8 cellular contexts compared by ENCODE assay signal in the genomic region with DNA sequence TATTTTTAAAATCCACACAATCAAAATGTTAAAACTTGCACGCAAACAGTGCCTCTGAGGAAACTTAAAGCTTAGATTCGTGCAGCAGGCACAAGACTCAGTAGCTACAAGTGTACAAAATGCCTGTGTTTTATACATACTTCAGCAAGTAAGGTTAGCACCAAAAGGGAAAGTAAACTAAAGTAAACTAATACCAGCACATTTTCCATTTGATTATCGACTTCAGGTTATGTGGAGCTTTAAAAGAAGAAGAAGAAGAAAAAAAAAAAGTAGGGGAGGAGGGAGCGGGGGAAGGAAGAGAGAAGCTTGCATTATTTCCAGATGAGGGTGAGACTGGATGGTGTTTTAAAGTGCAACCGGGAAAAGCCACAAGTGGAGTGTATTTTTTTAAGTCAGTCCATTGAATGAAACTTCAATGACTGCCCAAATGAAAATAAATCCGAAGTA. TPM values are rescaled to one million over a fixed set of nuclear protein-coding genes. Genes with fewer than 3 reads are reported as not detected.
DNase-seq lines count a peak whose midpoint lies in the region; ATAC-seq, FAIRE-seq and TF ChIP-seq lines count a peak whose summit lies in the region.

No MANE protein-coding gene starts in this region.

- H3K9me2 ChIP-seq in PC-3 (replicated peaks; ENCODE audit: low read length), result no peaks in the 10 kb centered on the region

- DNase-seq in A549 (ENCODE audit: low read depth in 1 of 2, low spot score in 1 of 2), result no peak
- DNase-seq in GM18507 (ENCODE audit: extremely low spot score, insufficient read length, low read depth), result no peak
- DNase-seq in PC-3, result no peak
- no peak for DNase-seq in mucosa of descending colon
- no peak for DNase-seq in NCI-H1105 (lab: John Stamatoyannopoulos, UW)
- DNase-seq in SHP77 treated with DMSO at 0.1 percent for 48 hours (lab: John Stamatoyannopoulos, UW), result no peak
- no peak for DNase-seq in NCI-H82 (lab: John Stamatoyannopoulos, UW)

- TF ChIP-seq POLR2A in A549 (IDR thresholded peaks at IDR 0.05; ENCODE audit: low read length), result no peak

- H3K9me3 ChIP-seq in A549 (no peaks in the 10 kb centered on the region), PC-3 (ENCODE audit: low read length) (no peaks in the 10 kb centered on the region), duodenal mucosa (ENCODE audit: control insufficient read depth in 1 of 2, low read length in 2 of 2) (no peaks in the 10 kb centered on the region), mucosa of descending colon (no peaks in the 10 kb centered on the region)

- H3K9ac ChIP-seq in PC-3 (ENCODE audit: low read length) (peak overlapping the region; percentile 41; the same call in 1 of the 2 replicates), duodenal mucosa (ENCODE audit: low read depth in 1 of 2, low read length in 2 of 2) (peak overlapping the region; percentile 32 to 58)

- ATAC-seq in A549 (peak; percentile 35 to 49; a peak in 4 of 6 replicates), PC-3 (peak; percentile 18; the same call in 1 of the 2 replicates), mucosa of descending colon (peak; percentile 20)

- H3K79me2 ChIP-seq in PC-3 (ENCODE audit: low read length), result peaks cover 8% of the 10 kb centered on the region; the same call in 1 of the 2 replicates

- H3K4me2 ChIP-seq in A549, result peak overlapping the region; percentile 100
- peak overlapping the region; percentile 89 for H3K4me2 ChIP-seq in PC-3 (ENCODE audit: low read length)

- no peak for FAIRE-seq in A549 (lab: Jason Lieb, UNC)
- FAIRE-seq in GM18507 (lab: Jason Lieb, UNC), result peak; percentile 15

- H3K4me3 ChIP-seq in A549 (peak overlapping the region; percentile 65), PC-3 (ENCODE audit: low read length) (peak overlapping the region; percentile 79), duodenal mucosa (ENCODE audit: low read depth in 1 of 2, low read length in 2 of 2) (peak overlapping the region; percentile 72 to 95), mucosa of descending colon (no peak overlapping the region)

- TF ChIP-seq RAD21 in A549 (conservative IDR thresholded peaks at IDR 0.05 in 1 of 2, IDR thresholded peaks at IDR 0.05 in 1 of 2), result no peak

- TF ChIP-seq EP300 in A549 (IDR thresholded peaks at IDR 0.05), result no peak

- H2AFZ ChIP-seq in PC-3 (ENCODE audit: low read length), result peak overlapping the region; percentile 86

- no TSS peak for BruUV-seq in PC-3 (replicated peaks; lab: Mats Ljungman, UMichigan)

- H3K27me3 ChIP-seq in PC-3 (ENCODE audit: low read length) (no peaks in the 10 kb centered on the region), duodenal mucosa (ENCODE audit: control insufficient read depth in 1 of 2, insufficient read depth in 2 of 2, low read length in 2 of 2) (no peaks in the 10 kb centered on the region)

- H4K20me1 ChIP-seq in PC-3 (ENCODE audit: low read length), result no peaks in the 10 kb centered on the region

- 0% methylated on average over 6 of the region's 6 CpGs for WGBS in A549 (ENCODE audit: missing lambda C conversion rate)

- H3K4me1 ChIP-seq in A549 (peaks cover 22% of the 10 kb centered on the region; the same call in 2 of the 3 replicates), PC-3 (ENCODE audit: insufficient read depth, low read length) (peaks cover 7% of the 10 kb centered on the region; the same call in 1 of the 2 replicates), duodenal mucosa (ENCODE audit: control insufficient read depth in 1 of 2, insufficient read depth in 2 of 2, low read length in 2 of 2) (peaks cover 5 to 18% of the 10 kb centered on the region in 2 donors), mucosa of descending colon (ENCODE audit: low read depth) (peaks cover 17% of the 10 kb centered on the region)

- intact Hi-C loops in PC-3 (cut with micrococcal nuclease), result loop anchor here (5.0 kb wide), 1 partner anchor 265 kb away; no protein-coding TSS in a partner anchor
- intact Hi-C loops in mucosa of descending colon (cut with DNase I, micrococcal nuclease), result loop anchor here (2.0 to 10.0 kb wide), 5 partner anchors 380 to 848 kb away; no protein-coding TSS in a partner anchor

- POLR2A ChIA-PET in A549 (lab: Yijun Ruan, JAX) (interaction anchor here (0.7 to 4.4 kb wide), 4 partner anchors 204 to 671 kb away, joined by 3 to 22 read pairs (median 4); no protein-coding TSS in a partner anchor), PC-3 (lab: Charles Lee; ENCODE audit: unreplicated experiment) (no interaction called here)

- no peaks in the 10 kb centered on the region for H3F3A ChIP-seq in PC-3 (ENCODE audit: low read length, unreplicated experiment)

- TF ChIP-seq CTCF in A549 (IDR thresholded peaks at IDR 0.05) (no peak), PC-3 (conservative IDR thresholded peaks at IDR 0.05; ENCODE audit: low read depth, low read length) (no peak), mucosa of descending colon (IDR thresholded peaks at IDR 0.05) (no peak)

- CTCF ChIA-PET in A549 (lab: Yijun Ruan, JAX), result interaction anchor here (0.7 to 5.1 kb wide), 12 partner anchors 12 to 847 kb away, joined by 3 to 41 read pairs (median 3); no protein-coding TSS in a partner anchor
- CTCF ChIA-PET in PC-3 (lab: Charles Lee), result no interaction called here

- H3K27ac ChIP-seq in A549, result peak overlapping the region; percentile 42 to 78; a peak in 5 of 6 replicates
- H3K27ac ChIP-seq in PC-3 (ENCODE audit: low read length), result peak overlapping the region; percentile 48
- peak overlapping the region; percentile 13 for H3K27ac ChIP-seq in duodenal mucosa (ENCODE audit: low read depth, low read length)

- H3K36me3 ChIP-seq in PC-3 (ENCODE audit: low read depth, low read length), result no peaks in the 10 kb centered on the region
- no peaks in the 10 kb centered on the region for H3K36me3 ChIP-seq in duodenal mucosa (ENCODE audit: control insufficient read depth in 1 of 2, insufficient read depth in 2 of 2, low read length in 2 of 2)
- H3K36me3 ChIP-seq in mucosa of descending colon (ENCODE audit: low read depth), result no peaks in the 10 kb centered on the region

TF ChIP-seq in A549, 52 proteins besides CTCF, POLR2A, EP300 and RAD21:
- TF ChIP-seq BHLHE40 (IDR thresholded peaks at IDR 0.05; ENCODE audit: low read depth, low read length), result no peak

RNA-seq across cellular contexts. Expression of a gene that starts 0.6 kb away (rescaled TPM):
- polyA plus RNA-seq in A549 (2011; rRNA removed), result 0.66 and 0.69 TPM in 2 replicates
- 0.05 and 0.14 TPM in 2 replicates for polyA plus RNA-seq in A549 (2012; cell fraction: cytosol; rRNA removed)
- polyA plus RNA-seq in A549 (2012; cell fraction: nucleus; rRNA removed), result 0.13 and 0.20 TPM in 2 replicates
- polyA plus RNA-seq in A549 (2017; fragmentation: RNase III; extraction: RNeasy Plus Mini Kit Qiagen cat#74134 plus additional on column Dnase treatment), result 0.18 to 0.51 TPM (median 0.22 TPM) in 3 replicates
- polyA minus RNA-seq in A549 (2011; rRNA and poly(A)+ RNA removed), result 1.4 and 2.7 TPM in 2 replicates
- 1.5 and 1.7 TPM in 2 replicates for total RNA-seq in PC-3 (2014; rRNA removed)
- 1 to 10 TPM in 2 of 3 donors, under 1 TPM in 1; 0.69 to 3.6 (median 1.4) TPM for total RNA-seq in mucosa of descending colon
